11 cellular contexts compared by ENCODE assay signal in the genomic region with DNA sequence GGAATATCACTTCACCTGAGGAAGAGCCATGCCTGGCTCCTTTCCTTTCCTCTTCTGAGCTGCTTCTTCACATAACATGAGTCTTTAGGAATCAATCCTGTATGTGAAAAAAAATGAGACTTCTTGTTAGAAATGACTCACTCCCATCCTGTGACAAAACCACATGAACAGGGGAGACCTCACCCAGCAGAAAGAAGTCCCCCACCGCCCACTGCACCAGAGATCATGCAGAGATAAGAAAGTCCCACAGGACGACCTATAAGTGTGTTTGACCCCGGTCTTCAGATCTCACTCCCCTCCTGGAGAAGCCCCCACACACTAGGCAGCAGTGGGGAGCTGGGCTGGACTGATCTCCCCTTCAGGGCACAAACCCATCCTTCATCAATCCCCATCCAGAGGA. TPM values are rescaled to one million over a fixed set of nuclear protein-coding genes. Genes with fewer than 3 reads are reported as not detected.
DNase-seq lines count a peak whose midpoint lies in the region; ATAC-seq, FAIRE-seq and TF ChIP-seq lines count a peak whose summit lies in the region.
"Had no signal": no experiment of that assay in that cellular context is flagged by ENCODE, and none has a peak within 500 bp of the region (broad histone marks: within the 10 kb centered on the region; RNA-seq: fewer than 3 reads in every experiment).

No MANE protein-coding gene starts in this region.

- H3K4me1 ChIP-seq in K562 (replicated peaks in 1 of 2; ENCODE audit: control insufficient read depth in 2 of 2, insufficient read depth in 2 of 2, low read length in 2 of 2) (no peaks in the 10 kb centered on the region), right atrium auricular region (no peaks in the 10 kb centered on the region), OCI-LY7 (ENCODE audit: insufficient read depth, low read length, poor library complexity, severe bottlenecking) (no peaks in the 10 kb centered on the region)

- peaks cover 33% of the 10 kb centered on the region; the same call in 2 of the 3 replicates for H3K36me3 ChIP-seq in K562 (ENCODE audit: control insufficient read depth, insufficient read depth, low read length)
- H3K36me3 ChIP-seq in right atrium auricular region, result peaks cover 8% of the 10 kb centered on the region
- H3K36me3 ChIP-seq in OCI-LY7 (ENCODE audit: insufficient read depth, low read length), result no peaks in the 10 kb centered on the region

- in situ Hi-C loops in K562 (cut with MboI), result no loop called here

- TF ChIP-seq EP300 in K562 (IDR thresholded peaks at IDR 0.05; ENCODE audit: low read length), result no peak

- DNase-seq in GM20000 (ENCODE audit: low spot score) (peak; percentile 10), K562 (ENCODE audit: extremely low read depth in 1 of 4, low spot score in 3 of 4) (no peak), right atrium auricular region (ENCODE audit: low spot score) (no peak), OCI-LY7 (ENCODE audit: low spot score) (no peak), Right ventricle myocardium superior (no peak)
- peak; percentile 71 for DNase-seq in activated CD8-positive, alpha-beta memory T cell treated with anti-CD3 and anti-CD28 coated beads for 24 hours
- DNase-seq in stimulated activated CD8-positive, alpha-beta memory T cell treated with anti-CD3 and anti-CD28 coated beads, Interleukin-15, amount 100 ng/mL, for 48 hours (ENCODE audit: low read depth in 2 of 2), result peak; percentile 13 to 27
- DNase-seq: mesendoderm, NCI-H1694, SK-N-SH had no signal

- TF ChIP-seq POLR2A in K562 (conservative IDR thresholded peaks at IDR 0.05), result no peak

- CTCF ChIA-PET in K562 (lab: Yijun Ruan, JAX; ENCODE audit: low intra/inter-chr PET ratio) (no interaction called here), OCI-LY7 (lab: Charles Lee; ENCODE audit: unreplicated experiment) (no interaction called here)

- FAIRE-seq in K562 (lab: Jason Lieb, UNC), result no peak
- FAIRE-seq: D721Med had no signal

- no peak for TF ChIP-seq RAD21 in K562 (CRISPR knock-in tag; conservative IDR thresholded peaks at IDR 0.05 in 1 of 2, IDR thresholded peaks at IDR 0.05 in 1 of 2)

- TF ChIP-seq CTCF in GM20000 (IDR thresholded peaks at IDR 0.05; ENCODE audit: extremely low read depth, missing control alignments), result no peak
- no peak for TF ChIP-seq CTCF in K562 (IDR thresholded peaks at IDR 0.05 in 2 of 3, conservative IDR thresholded peaks at IDR 0.05 in 1 of 3; ENCODE audit: insufficient read depth in 2 of 3, low read depth in 1 of 3, low read length in 3 of 3)
- no peak for TF ChIP-seq CTCF in right atrium auricular region (IDR thresholded peaks at IDR 0.05)
- no peak for TF ChIP-seq CTCF in OCI-LY7 (conservative IDR thresholded peaks at IDR 0.05; ENCODE audit: low read length)

- H3K27ac ChIP-seq in K562 (ENCODE audit: extremely low read depth, low read depth, low read length) (no peak overlapping the region), right atrium auricular region (no peak overlapping the region), OCI-LY7 (ENCODE audit: low read depth, low read length, poor library complexity, severe bottlenecking) (no peak overlapping the region)

- H3K9me2 ChIP-seq in OCI-LY7 (ENCODE audit: insufficient read depth, low read length), result no peaks in the 10 kb centered on the region
- H3K9me2 ChIP-seq: SK-N-SH had no signal

- BruUV-seq in K562 (replicated peaks; lab: Mats Ljungman, UMichigan) (no TSS peak), OCI-LY7 (replicated peaks; lab: Mats Ljungman, UMichigan) (no TSS peak)

- H4K20me1 ChIP-seq in K562 (replicated peaks; ENCODE audit: control insufficient read depth, insufficient read depth, low read length), result no peaks in the 10 kb centered on the region
- no peaks in the 10 kb centered on the region for H4K20me1 ChIP-seq in OCI-LY7 (ENCODE audit: insufficient read depth, low read length)

- H3K9me3 ChIP-seq in K562 (replicated peaks; ENCODE audit: control insufficient read depth, insufficient read depth, low read depth, low read length) (no peaks in the 10 kb centered on the region), right atrium auricular region (no peaks in the 10 kb centered on the region), OCI-LY7 (ENCODE audit: low read length) (no peaks in the 10 kb centered on the region)
- H3K9me3 ChIP-seq: SK-N-SH had no signal

- WGBS in K562 (ENCODE audit: insufficient coverage, low coverage, missing lambda C conversion rate), result 62% methylated on average over 3 of the region's 3 CpGs

- H3K79me2 ChIP-seq in K562 (ENCODE audit: control insufficient read depth, insufficient read depth, low read length), result no peaks in the 10 kb centered on the region
- no peaks in the 10 kb centered on the region for H3K79me2 ChIP-seq in OCI-LY7 (ENCODE audit: insufficient read depth, low read depth, low read length)

- POLR2A ChIA-PET in K562 (lab: Yijun Ruan, JAX) (interaction anchor here (0.6 kb wide), 1 partner anchor 280 kb away, joined by 4 read pairs; no protein-coding TSS in a partner anchor), OCI-LY7 (lab: Charles Lee) (no interaction called here)

- H3K9ac ChIP-seq in K562 (ENCODE audit: insufficient read depth in 1 of 2, low read depth in 2 of 2, low read length in 2 of 2), result no peak overlapping the region
- H3K9ac ChIP-seq: SK-N-SH had no signal

- ATAC-seq in K562, result no peak
- ATAC-seq in Right ventricle myocardium superior (ENCODE audit: poor library complexity), result no peak

- H3K4me2 ChIP-seq in K562 (ENCODE audit: insufficient read depth, low read length), result no peak overlapping the region
- no peak overlapping the region for H3K4me2 ChIP-seq in OCI-LY7 (ENCODE audit: low read length)
- H3K4me2 ChIP-seq: SK-N-SH had no signal

- H3K27me3 ChIP-seq in K562 (ENCODE audit: control insufficient read depth in 2 of 2, insufficient read depth in 2 of 2, low read length in 2 of 2) (no peaks in the 10 kb centered on the region), right atrium auricular region (no peaks in the 10 kb centered on the region)

- H3K9me1 ChIP-seq in K562 (ENCODE audit: control insufficient read depth, insufficient read depth, low read length), result no peaks in the 10 kb centered on the region

- H2AFZ ChIP-seq in K562 (ENCODE audit: low read depth, low read length) (no peak overlapping the region), OCI-LY7 (ENCODE audit: low read length) (no peak overlapping the region)

- intact Hi-C loops in K562 (cut with micrococcal nuclease) (no loop called here), OCI-LY7 (cut with micrococcal nuclease; ENCODE audit: unreplicated experiment) (no loop called here), Right ventricle myocardium superior (cut with DNase I) (no loop called here)

- no peak overlapping the region for H3K4me3 ChIP-seq in K562
- H3K4me3 ChIP-seq in right atrium auricular region, result no peak overlapping the region
- H3K4me3 ChIP-seq in OCI-LY7 (ENCODE audit: low read depth, low read length, poor library complexity, severe bottlenecking), result no peak overlapping the region

RNA-seq across cellular contexts. Expression of a gene that starts 7.8 kb away (rescaled TPM):
- total RNA-seq in K562 (2011; cell fraction: chromatin; rRNA removed; ENCODE audit: low replicate concordance), result 28.3 and 45.7 TPM in 2 replicates
- total RNA-seq in K562 (2011; cell fraction: nucleolus; rRNA removed), result 21.7 and 30.5 TPM in 2 replicates
- 24.0 and 26.4 TPM in 2 replicates for total RNA-seq in K562 (2011; cell fraction: nucleoplasm; rRNA removed)
- total RNA-seq in K562 (2014; rRNA removed), result 4.6 and 5.7 TPM in 2 replicates
- total RNA-seq in K562 (2014; rRNA removed; fragmentation: Illumina TruSeq; extraction: Trizol), result 16.7 and 18.3 TPM in 2 replicates
- 17.6 and 18.9 TPM in 2 replicates for total RNA-seq in K562 (2015; rRNA removed; fragmentation: Illumina TruSeq; extraction: Trizol)
- 12.1 and 14.8 TPM in 2 replicates for total RNA-seq in K562 (2021)
- polyA plus RNA-seq in K562 (2011; rRNA removed), result 15.9 and 21.5 TPM in 2 replicates
- 8.4 and 12.5 TPM in 2 replicates for polyA plus RNA-seq in K562 (2011; cell fraction: cytosol; rRNA removed)
- 41.2 and 53.1 TPM in 2 replicates for polyA plus RNA-seq in K562 (2011; cell fraction: nucleus; rRNA removed)
- 8.3 and 10.3 TPM in 2 replicates for polyA plus RNA-seq in K562 (2012)
- polyA plus RNA-seq in K562 (2014; fragmentation: Illumina TruSeq; extraction: Trizol), result 17.1 and 21.4 TPM in 2 replicates
- 10 to 100 TPM; 14.9 to 18.0 TPM for polyA plus RNA-seq in K562 (2014; fragmentation: Nextera tagmentation; extraction: Ambion mirVana)
- 11.6 and 14.8 TPM in 2 replicates for polyA plus RNA-seq in K562 (2014; rRNA removed)
- polyA minus RNA-seq in K562 (2011; rRNA and poly(A)+ RNA removed), result 23.8 and 24.2 TPM in 2 replicates
- 12.4 and 15.4 TPM in 2 replicates for polyA minus RNA-seq in K562 (2011; cell fraction: cytosol; rRNA and poly(A)+ RNA removed)
- polyA minus RNA-seq in K562 (2011; cell fraction: nucleus; rRNA and poly(A)+ RNA removed), result 22.3 and 32.9 TPM in 2 replicates
- total RNA-seq in right atrium auricular region, result 1 to 10 TPM; 1.3 to 2.4 TPM
- 2.8 and 4.6 TPM in 2 replicates for total RNA-seq in OCI-LY7 (2014; rRNA removed; shearing (Covaris generic))
- total RNA-seq in OCI-LY7 (2022), result 8.5 and 10.7 TPM in 2 replicates
- total RNA-seq in Right ventricle myocardium superior, result 2.6 TPM

RNA-seq across cellular contexts. Expression of a gene that starts 42.6 kb away (rescaled TPM):
- total RNA-seq in K562 (2011; cell fraction: chromatin; rRNA removed; ENCODE audit: low replicate concordance), result 17.5 and 39.2 TPM in 2 replicates
- total RNA-seq in K562 (2011; cell fraction: nucleolus; rRNA removed), result 13.2 and 15.7 TPM in 2 replicates
- total RNA-seq in K562 (2011; cell fraction: nucleoplasm; rRNA removed), result 18.8 and 20.6 TPM in 2 replicates
- total RNA-seq in K562 (2014; rRNA removed) (18.7 and 19.4 TPM in 2 replicates), K562 (2014; rRNA removed; fragmentation: Illumina TruSeq; extraction: Trizol) (35.9 and 39.0 TPM in 2 replicates), K562 (2015; rRNA removed; fragmentation: Illumina TruSeq; extraction: Trizol) (31.5 and 31.6 TPM in 2 replicates), K562 (2021) (18.9 and 23.7 TPM in 2 replicates), right atrium auricular region (1 to 10 TPM; 4.4 to 8.1 TPM), OCI-LY7 (2022) (15.7 and 19.1 TPM in 2 replicates), Right ventricle myocardium superior (7.5 TPM)
- polyA plus RNA-seq in K562 (2011; rRNA removed) (21.5 and 33.0 TPM in 2 replicates), K562 (2014; fragmentation: Illumina TruSeq; extraction: Trizol) (18.9 and 35.2 TPM in 2 replicates), K562 (2014; fragmentation: Nextera tagmentation; extraction: Ambion mirVana) (10 to 100 TPM; 25.5 to 38.5 TPM), K562 (2014; rRNA removed) (10.4 and 25.7 TPM in 2 replicates)
- polyA plus RNA-seq in K562 (2011; cell fraction: cytosol; rRNA removed), result 6.9 and 10.7 TPM in 2 replicates
- 11.0 and 12.4 TPM in 2 replicates for polyA plus RNA-seq in K562 (2011; cell fraction: nucleus; rRNA removed)
- polyA plus RNA-seq in K562 (2012), result 10.6 and 22.1 TPM in 2 replicates
- polyA minus RNA-seq in K562 (2011; rRNA and poly(A)+ RNA removed), result 48.3 and 54.2 TPM in 2 replicates
- 7.9 and 19.1 TPM in 2 replicates for polyA minus RNA-seq in K562 (2011; cell fraction: cytosol; rRNA and poly(A)+ RNA removed)
- polyA minus RNA-seq in K562 (2011; cell fraction: nucleus; rRNA and poly(A)+ RNA removed), result 7.5 and 13.3 TPM in 2 replicates
- 17.9 and 21.1 TPM in 2 replicates for total RNA-seq in OCI-LY7 (2014; rRNA removed; shearing (Covaris generic))

RNA-seq across cellular contexts. Expression of a gene that starts 44.0 kb away (rescaled TPM):
- 60.0 and 88.6 TPM in 2 replicates for total RNA-seq in K562 (2011; cell fraction: chromatin; rRNA removed; ENCODE audit: low replicate concordance)
- 33.5 and 37.6 TPM in 2 replicates for total RNA-seq in K562 (2011; cell fraction: nucleolus; rRNA removed)
- 52.8 and 67.6 TPM in 2 replicates for total RNA-seq in K562 (2011; cell fraction: nucleoplasm; rRNA removed)
- total RNA-seq in K562 (2014; rRNA removed) (8.8 and 12.7 TPM in 2 replicates), K562 (2014; rRNA removed; fragmentation: Illumina TruSeq; extraction: Trizol) (19.0 and 19.3 TPM in 2 replicates), K562 (2015; rRNA removed; fragmentation: Illumina TruSeq; extraction: Trizol) (15.2 and 18.6 TPM in 2 replicates), K562 (2021) (24.1 and 29.6 TPM in 2 replicates), right atrium auricular region (1 to 10 TPM; 4.0 to 6.6 TPM), OCI-LY7 (2022) (23.8 and 23.9 TPM in 2 replicates), Right ventricle myocardium superior (6.0 TPM)
- polyA plus RNA-seq in K562 (2011; rRNA removed) (9.7 and 12.8 TPM in 2 replicates), K562 (2014; fragmentation: Illumina TruSeq; extraction: Trizol) (15.0 and 19.0 TPM in 2 replicates), K562 (2014; fragmentation: Nextera tagmentation; extraction: Ambion mirVana) (1 to 10 TPM; 3.7 to 4.3 TPM), K562 (2014; rRNA removed) (9.3 and 12.1 TPM in 2 replicates)
- polyA plus RNA-seq in K562 (2011; cell fraction: cytosol; rRNA removed), result 3.4 and 5.4 TPM in 2 replicates
- polyA plus RNA-seq in K562 (2011; cell fraction: nucleus; rRNA removed), result 12.2 and 14.2 TPM in 2 replicates
- polyA plus RNA-seq in K562 (2012), result 11.9 and 22.7 TPM in 2 replicates
- 32.7 and 36.5 TPM in 2 replicates for polyA minus RNA-seq in K562 (2011; rRNA and poly(A)+ RNA removed)
- 13.7 and 14.7 TPM in 2 replicates for polyA minus RNA-seq in K562 (2011; cell fraction: cytosol; rRNA and poly(A)+ RNA removed)
- polyA minus RNA-seq in K562 (2011; cell fraction: nucleus; rRNA and poly(A)+ RNA removed), result 11.3 and 16.3 TPM in 2 replicates
- total RNA-seq in OCI-LY7 (2014; rRNA removed; shearing (Covaris generic)), result 10.6 and 13.6 TPM in 2 replicates

Comparison
In these comparisons a context has a peak if more than half of its experiments do, and no peak if none do; other contexts are left out.
1. DNase-seq: peak in GM20000 (single experiment), activated CD8-positive, alpha-beta memory T cell treated with anti-CD3 and anti-CD28 coated beads for 24 hours (single experiment) and stimulated activated CD8-positive, alpha-beta memory T cell treated with anti-CD3 and anti-CD28 coated beads, Interleukin-15, amount 100 ng/mL, for 48 hours (2 of 2); none in K562 (0 of 4), right atrium auricular region (single experiment), OCI-LY7 (single experiment) and Right ventricle myocardium superior (single experiment).